Comparison of ENCODE assay signal across 29 cellular contexts in genomic region chr16:81399909-81400308, GRCh38.
"Had no signal": no experiment of that assay in that cellular context is flagged by ENCODE, and none has a peak within 500 bp of the region (broad histone marks: within the 10 kb centered on the region; RNA-seq: fewer than 3 reads in every experiment).

No MANE protein-coding gene starts in this region.

- H3K27ac ChIP-seq: adrenal gland, body of pancreas, SJCRH30, SK-N-MC, WERI-Rb-1 had no signal

- H3K4me3 ChIP-seq: adrenal gland, body of pancreas, SJCRH30, SK-N-MC had no signal

- H3K9me3 Mint-ChIP-seq: activated naive CD4-positive, alpha-beta T cell treated with anti-CD3 and anti-CD28 coated beads, Interleukin-2, amount 50 U/mL, for 72 hours; activated T-cell treated with anti-CD3 and anti-CD28 coated beads, Interleukin-2, amount 50 U/mL, for 24 hours; activated T-helper 2 cell treated with anti-CD3 and anti-CD28 coated beads, Interferon-gamma antibody, Interleukin-2, Interleukin-4, amounts not matched to agents 10 μg/mL and 5 μg/mL and 100 μg/mL, durations not matched to agents 14 hours and 24 hours and 36 hours had no signal

- H3K9me3 ChIP-seq: SJCRH30 had no signal

- H3K4me3 Mint-ChIP-seq: activated CD8-positive, alpha-beta T cell treated with anti-CD3 and anti-CD28 coated beads for 36 hours; activated naive CD4-positive, alpha-beta T cell treated with anti-CD3 and anti-CD28 coated beads for 36 hours; activated T-cell treated with anti-CD3 and anti-CD28 coated beads, Interleukin-2, amount 50 U/mL, for 24 hours had no signal

- DNase-seq: activated CD4-positive, alpha-beta T cell treated with anti-CD3 and anti-CD28 coated beads for 1 hour; activated CD4-positive, alpha-beta T cell treated with anti-CD3 and anti-CD28 coated beads for 48 hours; activated CD4-positive, alpha-beta T cell treated with anti-CD3 and anti-CD28 coated beads, Interleukin-2, amount 50 U/mL, for 4 hours; activated CD4-positive, CD25-positive, alpha-beta regulatory T cell; activated CD8-positive, alpha-beta T cell treated with anti-CD3 and anti-CD28 coated beads for 36 hours; activated gamma-delta T cell; activated naive CD4-positive, alpha-beta T cell treated with anti-CD3 and anti-CD28 coated beads for 36 hours; activated T-cell treated with anti-CD3 and anti-CD28 coated beads, Interleukin-2, amount 50 U/mL, for 24 hours; adrenal gland; body of pancreas; caudate nucleus; cerebellar nuclear complex; Karpas-422; KBM-7; NCI-H1105; NCI-H1417 treated with DMSO at 0.1 percent for 48 hours; NCI-H1930; NCI-H2081 treated with DMSO at 0.1 percent for 48 hours; NCI-H226; NCI-H446 treated with DMSO at 0.1 percent for 48 hours; NCI-H524; NCI-H69; SHP77; SJCRH30; T1000; WERI-Rb-1 had no signal

- H3K4me1 ChIP-seq: SJCRH30 had no signal

- H3K27me3 Mint-ChIP-seq: activated T-cell treated with anti-CD3 and anti-CD28 coated beads, Interleukin-2, amount 50 U/mL, for 24 hours had no signal

- H3K36me3 Mint-ChIP-seq: activated naive CD4-positive, alpha-beta T cell treated with anti-CD3 and anti-CD28 coated beads, Interleukin-2, amount 50 U/mL, for 72 hours had no signal

- H3K36me3 ChIP-seq: adrenal gland, SJCRH30, WERI-Rb-1 had no signal

- ATAC-seq: activated CD8-positive, alpha-beta T cell treated with anti-CD3 and anti-CD28 coated beads for 36 hours; activated naive CD4-positive, alpha-beta T cell treated with anti-CD3 and anti-CD28 coated beads, Interleukin-2, amount 50 U/mL, for 72 hours; body of pancreas had no signal

- H3K27ac Mint-ChIP-seq: activated CD8-positive, alpha-beta T cell treated with anti-CD3 and anti-CD28 coated beads for 36 hours; activated naive CD4-positive, alpha-beta T cell treated with anti-CD3 and anti-CD28 coated beads for 36 hours; activated naive CD4-positive, alpha-beta T cell treated with anti-CD3 and anti-CD28 coated beads, Interleukin-2, amount 50 U/mL, for 72 hours; activated T-cell treated with anti-CD3 and anti-CD28 coated beads, Interleukin-2, amount 50 U/mL, for 24 hours; activated T-helper 2 cell treated with anti-CD3 and anti-CD28 coated beads, Interferon-gamma antibody, Interleukin-2, Interleukin-4, amounts not matched to agents 10 μg/mL and 5 μg/mL and 100 μg/mL, durations not matched to agents 14 hours and 24 hours and 36 hours had no signal

- H3K27me3 ChIP-seq: adrenal gland, body of pancreas, SJCRH30 had no signal
